Comparison of ENCODE assay signal across 13 cellular contexts in genomic region chr11:75431533-75432525, GRCh38. TPM values are rescaled to one million over a fixed set of nuclear protein-coding genes. Genes with fewer than 3 reads are reported as not detected.
A peak's percentile ranks its signal among the peaks of the same experiment; 100 is the strongest.
DNase-seq lines count a peak whose midpoint lies in the region; ATAC-seq and TF ChIP-seq lines count a peak whose summit lies in the region.
"Had no signal": no experiment of that assay in that cellular context is flagged by ENCODE, and none has a peak within 500 bp of the region (broad histone marks: within the 10 kb centered on the region; RNA-seq: fewer than 3 reads in every experiment).

No MANE protein-coding gene starts in this region.

- H3K27ac ChIP-seq in colonic mucosa: no peak overlapping the region
- no peak overlapping the region for H3K27ac ChIP-seq in neural progenitor cell
- H3K27ac ChIP-seq in OCI-LY7 (ENCODE audit: low read depth, low read length, poor library complexity, severe bottlenecking): no peak overlapping the region
- H3K27ac ChIP-seq: epithelial cell of prostate, hepatocyte had no signal

- H3K4me2 ChIP-seq in neural progenitor cell (peak overlapping the region; percentile 97), OCI-LY7 (ENCODE audit: low read length) (no peak overlapping the region)
- H3K4me2 ChIP-seq: hepatocyte had no signal

- CTCF ChIA-PET in OCI-LY7 (lab: Charles Lee; ENCODE audit: unreplicated experiment): interaction anchor here (0.6 kb wide), 1 partner anchor 1196 kb away, joined by 3 read pairs; no protein-coding TSS in a partner anchor
- CTCF ChIA-PET in HEK293T (lab: Yijun Ruan, JAX): no interaction called here

- no peak overlapping the region for H3K9ac ChIP-seq in colonic mucosa (ENCODE audit: low read depth in 2 of 2, low read length in 2 of 2)
- no peak overlapping the region for H3K9ac ChIP-seq in neural progenitor cell

- no peak for TF ChIP-seq CTCF in colonic mucosa (IDR thresholded peaks at IDR 0.05)
- TF ChIP-seq CTCF in neural progenitor cell (IDR thresholded peaks at IDR 0.05): peak; percentile 12
- no peak for TF ChIP-seq CTCF in OCI-LY7 (conservative IDR thresholded peaks at IDR 0.05; ENCODE audit: low read length)

- no TSS peak for BruUV-seq in OCI-LY7 (replicated peaks; lab: Mats Ljungman, UMichigan)

- no peaks in the 10 kb centered on the region for H3K9me2 ChIP-seq in OCI-LY7 (ENCODE audit: insufficient read depth, low read length)

- H3K9me3 ChIP-seq in colonic mucosa: no peaks in the 10 kb centered on the region
- H3K9me3 ChIP-seq in neural progenitor cell (ENCODE audit: low read depth): peaks cover 9% of the 10 kb centered on the region
- H3K9me3 ChIP-seq in OCI-LY7 (ENCODE audit: low read length): no peaks in the 10 kb centered on the region

- H3K27me3 Mint-ChIP-seq in neural progenitor cell (ENCODE audit: insufficient read depth, low read depth): peaks cover 38% of the 10 kb centered on the region

- H4K20me1 ChIP-seq in neural progenitor cell (ENCODE audit: low read depth) (peaks cover 20% of the 10 kb centered on the region), OCI-LY7 (ENCODE audit: insufficient read depth, low read length) (no peaks in the 10 kb centered on the region)

- ATAC-seq in GM19023 (IDR thresholded peaks at IDR 0.05; ENCODE audit: unreplicated experiment): no peak
- ATAC-seq: sciatic nerve had no signal

- DNase-seq in Daoy (ENCODE audit: low read depth) (peak; percentile 27), HuH-7.5 (ENCODE audit: low spot score) (peak; percentile 58), colonic mucosa (peak; percentile 32), neural progenitor cell (ENCODE audit: low spot score) (peak; percentile 43), OCI-LY7 (ENCODE audit: low spot score) (no peak), HEK293T (ENCODE audit: extremely low spot score) (no peak)
- DNase-seq: activated T-cell treated with anti-CD3 and anti-CD28 coated beads, Interleukin-2, amount 50 U/mL, for 48 hours; NCI-H1092; SHP77 had no signal

- POLR2A ChIA-PET in OCI-LY7 (lab: Charles Lee) (interaction anchor here (1.1 kb wide), 1 partner anchor 26 kb away, joined by 3 read pairs; no protein-coding TSS in a partner anchor), HEK293T (lab: Yijun Ruan, JAX) (no interaction called here)

- H3K79me2 ChIP-seq in neural progenitor cell (ENCODE audit: low read depth) (no peaks in the 10 kb centered on the region), OCI-LY7 (ENCODE audit: insufficient read depth, low read depth, low read length) (no peaks in the 10 kb centered on the region)
- H3K79me2 ChIP-seq: hepatocyte had no signal

- H3K4me1 Mint-ChIP-seq in neural progenitor cell: peaks cover 35% of the 10 kb centered on the region

- intact Hi-C loops in colonic mucosa (cut with DNase I) (no loop called here), OCI-LY7 (cut with micrococcal nuclease; ENCODE audit: unreplicated experiment) (no loop called here)

- H3K27ac Mint-ChIP-seq in neural progenitor cell: no peak overlapping the region

- H3K4me3 ChIP-seq in colonic mucosa (no peak overlapping the region), neural progenitor cell (peak overlapping the region; percentile 51), OCI-LY7 (ENCODE audit: low read depth, low read length, poor library complexity, severe bottlenecking) (no peak overlapping the region)
- H3K4me3 ChIP-seq: hepatocyte had no signal

- peaks cover 43% of the 10 kb centered on the region for H3F3A ChIP-seq in neural progenitor cell (ENCODE audit: low read depth)

- peaks cover 9% of the 10 kb centered on the region for H3K36me3 Mint-ChIP-seq in neural progenitor cell

- H3K27me3 ChIP-seq in colonic mucosa: peaks cover 38% of the 10 kb centered on the region
- peaks cover 67% of the 10 kb centered on the region for H3K27me3 ChIP-seq in neural progenitor cell

- H3K4me1 ChIP-seq in colonic mucosa: peaks cover 10% of the 10 kb centered on the region
- H3K4me1 ChIP-seq in neural progenitor cell: peaks cover 20% of the 10 kb centered on the region
- H3K4me1 ChIP-seq in OCI-LY7 (ENCODE audit: insufficient read depth, low read length, poor library complexity, severe bottlenecking): no peaks in the 10 kb centered on the region

- H3K9me3 Mint-ChIP-seq in neural progenitor cell: peaks cover 12% of the 10 kb centered on the region

- H3K36me3 ChIP-seq in colonic mucosa (no peaks in the 10 kb centered on the region), neural progenitor cell (no peaks in the 10 kb centered on the region), OCI-LY7 (ENCODE audit: insufficient read depth, low read length) (no peaks in the 10 kb centered on the region)

- H2AFZ ChIP-seq in neural progenitor cell (replicated peaks): peak overlapping the region; percentile 82
- no peak overlapping the region for H2AFZ ChIP-seq in OCI-LY7 (ENCODE audit: low read length)
- H2AFZ ChIP-seq: hepatocyte had no signal

- H3K4me3 Mint-ChIP-seq in neural progenitor cell: peak overlapping the region; percentile 88

TF ChIP-seq in HEK293T, 16 proteins besides CTCF, POLR2A, EP300 and RAD21:
- TF ChIP-seq FOXM1 (IDR thresholded peaks at IDR 0.05; ENCODE audit: borderline replicate concordance) (no peak), HDGF (IDR thresholded peaks at IDR 0.05; ENCODE audit: borderline replicate concordance) (no peak), ARNT (IDR thresholded peaks at IDR 0.05) (no peak), ELF4 (IDR thresholded peaks at IDR 0.05) (no peak), NFRKB (IDR thresholded peaks at IDR 0.05) (no peak)
TF ChIP-seq in HEK293T: peak in this region for 0.

RNA-seq across cellular contexts. Expression of gene KLHL35, which starts 1.2 kb away (rescaled TPM):
- total RNA-seq in Daoy (2014; rRNA removed; shearing (Covaris generic)): 8.7 and 12.3 TPM in 2 replicates
- under 1 TPM; 0.50 to 0.67 TPM for total RNA-seq in colonic mucosa
- total RNA-seq in neural progenitor cell (ENCODE audit: low replicate concordance): 1.2 and 1.5 TPM in 2 replicates
- total RNA-seq in OCI-LY7 (2014; rRNA removed; shearing (Covaris generic)): not detected in 2 replicates
- 0.21 TPM in 1 of 2 replicates, not detected in the other for total RNA-seq in OCI-LY7 (2022)

RNA-seq across cellular contexts. Expression of gene RPS3, which starts 32.5 kb away (rescaled TPM):
- total RNA-seq in Daoy (2014; rRNA removed; shearing (Covaris generic)): 1,954 and 2,024 TPM in 2 replicates
- total RNA-seq in colonic mucosa (1,000 to 10,000 TPM; 2,133 to 2,596 TPM), neural progenitor cell (ENCODE audit: low replicate concordance) (1,927 and 1,962 TPM in 2 replicates), OCI-LY7 (2022) (4,392 and 4,414 TPM in 2 replicates)
- 3,268 and 3,417 TPM in 2 replicates for total RNA-seq in OCI-LY7 (2014; rRNA removed; shearing (Covaris generic))

Comparison
In these comparisons a context has a peak if more than half of its experiments do, and no peak if none do; other contexts are left out.
1. DNase-seq: peak in Daoy (single experiment), HuH-7.5 (single experiment), colonic mucosa (single experiment) and neural progenitor cell (single experiment); none in OCI-LY7 (single experiment) and HEK293T (single experiment).